Comparison of ENCODE assay signal across 21 cellular contexts in genomic region chr7:2610898-2611297, GRCh38.
"Had no signal": no experiment of that assay in that cellular context is flagged by ENCODE, and none has a peak within 500 bp of the region (broad histone marks: within the 10 kb centered on the region; RNA-seq: fewer than 3 reads in every experiment).

No MANE protein-coding gene starts in this region.

- H3K4me3 Mint-ChIP-seq: activated CD4-positive, alpha-beta T cell treated with anti-CD3 and anti-CD28 coated beads for 36 hours; activated CD8-positive, alpha-beta T cell treated with anti-CD3 and anti-CD28 coated beads for 36 hours; activated naive CD8-positive, alpha-beta T cell; activated T-cell treated with anti-CD3 and anti-CD28 coated beads, Interleukin-2, amount 50 U/mL, for 4 hours; naive thymus-derived CD8-positive, alpha-beta T cell had no signal

- H3K27ac Mint-ChIP-seq: activated CD4-positive, alpha-beta T cell treated with anti-CD3 and anti-CD28 coated beads for 36 hours; activated CD8-positive, alpha-beta T cell treated with anti-CD3 and anti-CD28 coated beads for 36 hours; activated naive CD8-positive, alpha-beta T cell; naive thymus-derived CD8-positive, alpha-beta T cell had no signal

- H3K9me3 ChIP-seq: body of pancreas, transverse colon had no signal

- H3K9me3 Mint-ChIP-seq: activated CD8-positive, alpha-beta T cell treated with anti-CD3 and anti-CD28 coated beads for 36 hours; activated T-cell treated with anti-CD3 and anti-CD28 coated beads, Interleukin-2, amount 50 U/mL, for 4 hours; naive thymus-derived CD8-positive, alpha-beta T cell had no signal

- H3K36me3 Mint-ChIP-seq: activated naive CD8-positive, alpha-beta T cell; naive thymus-derived CD8-positive, alpha-beta T cell had no signal

- H3K36me3 ChIP-seq: transverse colon, WERI-Rb-1 had no signal

- H3K4me3 ChIP-seq: body of pancreas, lung, transverse colon had no signal

- H3K27me3 ChIP-seq: body of pancreas, transverse colon had no signal

- DNase-seq: activated CD4-positive, alpha-beta T cell treated with anti-CD3 and anti-CD28 coated beads for 36 hours; activated CD8-positive, alpha-beta T cell treated with anti-CD3 and anti-CD28 coated beads for 36 hours; activated gamma-delta T cell; activated T-cell treated with anti-CD3 and anti-CD28 coated beads, Interleukin-2, amount 50 U/mL, for 4 hours; amniotic stem cell; body of pancreas; central memory CD4-positive, alpha-beta T cell; cortex of kidney; effector memory CD4-positive, alpha-beta T cell; foreskin melanocyte; left cardiac atrium; midbrain; naive thymus-derived CD8-positive, alpha-beta T cell; retina; stimulated activated CD4-positive, alpha-beta T cell treated with anti-CD3 and anti-CD28 coated beads, Interleukin-4, amount 100 ng/mL, for 24 hours; stimulated activated naive CD4-positive, alpha-beta T cell treated with Interleukin-2 at 50 U/mL for 16 hours; transverse colon; WERI-Rb-1 had no signal

- H3K27me3 Mint-ChIP-seq: activated CD4-positive, alpha-beta T cell treated with anti-CD3 and anti-CD28 coated beads for 36 hours; activated CD8-positive, alpha-beta T cell treated with anti-CD3 and anti-CD28 coated beads for 36 hours; activated naive CD8-positive, alpha-beta T cell; naive thymus-derived CD8-positive, alpha-beta T cell had no signal

- H3K27ac ChIP-seq: body of pancreas, epithelial cell of prostate, transverse colon, WERI-Rb-1 had no signal
